Comparison of ENCODE assay signal across 1 cellular context in genomic region chr11:64787526-64788320, GRCh38.
TF ChIP-seq lines count a peak whose summit lies in the region.

No MANE protein-coding gene starts in this region.

TF ChIP-seq in IMR-90, 13 proteins besides CTCF, POLR2A, EP300 and RAD21 (continued from another document):
- TF ChIP-seq CEBPB (IDR thresholded peaks at IDR 0.05; ENCODE audit: low read depth, low read length) (no peak), SMC3 (IDR thresholded peaks at IDR 0.05; ENCODE audit: low read depth, low read length) (peak; percentile 62)
